ENCODE assay signal across 2 cellular contexts in genomic region chr7:143177374-143178119, GRCh38.
TF ChIP-seq lines count a peak whose summit lies in the region.

No MANE protein-coding gene starts in this region.

TF ChIP-seq in GM23338, 12 proteins besides CTCF, POLR2A, EP300 and RAD21:
- TF ChIP-seq ZNF462 (CRISPR knock-in tag; IDR thresholded peaks at IDR 0.05) (no peak), EZH2phosphoT487 (IDR thresholded peaks at IDR 0.05; ENCODE audit: unreplicated experiment) (no peak), ETS1 (IDR thresholded peaks at IDR 0.05) (no peak), ZNF331 (CRISPR knock-in tag; IDR thresholded peaks at IDR 0.05; ENCODE audit: low read depth) (no peak), REST (IDR thresholded peaks at IDR 0.05; ENCODE audit: unreplicated experiment) (no peak), NANOG (IDR thresholded peaks at IDR 0.05; ENCODE audit: borderline replicate concordance) (no peak), EZH2 (IDR thresholded peaks at IDR 0.05; ENCODE audit: low read depth, unreplicated experiment) (no peak), ZNF114 (CRISPR knock-in tag; IDR thresholded peaks at IDR 0.05) (no peak), STAT1 (IDR thresholded peaks at IDR 0.05; ENCODE audit: unreplicated experiment) (no peak), POLR2AphosphoS5 (IDR thresholded peaks at IDR 0.05; ENCODE audit: low read depth) (no peak), JUNB (IDR thresholded peaks at IDR 0.05; ENCODE audit: unreplicated experiment) (no peak)

TF ChIP-seq in H1, 55 proteins besides CTCF, POLR2A, EP300 and RAD21:
- TF ChIP-seq RXRA (IDR thresholded peaks at IDR 0.05; ENCODE audit: insufficient read depth, low read depth, low read length) (no peak), RFX5 (IDR thresholded peaks at IDR 0.05; ENCODE audit: borderline replicate concordance, low read depth, low read length) (no peak), SP2 (IDR thresholded peaks at IDR 0.05; ENCODE audit: low read length) (no peak), JUN (IDR thresholded peaks at IDR 0.05; ENCODE audit: low read depth, low read length) (no peak), ZNF274 (IDR thresholded peaks at IDR 0.05; ENCODE audit: borderline replicate concordance, extremely low read depth, low read length) (no peak), MAFK (IDR thresholded peaks at IDR 0.05; ENCODE audit: low read depth, low read length) (no peak), ASH2L (IDR thresholded peaks at IDR 0.05; ENCODE audit: low read length) (no peak), SAP30 (IDR thresholded peaks at IDR 0.05; ENCODE audit: insufficient read depth, insufficient replicate concordance, low read length) (no peak), MAX (IDR thresholded peaks at IDR 0.05) (no peak), NANOG (IDR thresholded peaks at IDR 0.05; ENCODE audit: insufficient read depth, low read depth, low read length, poor library complexity, severe bottlenecking) (no peak), TCF12 (IDR thresholded peaks at IDR 0.05; ENCODE audit: low read depth, low read length) (no peak), SP1 (IDR thresholded peaks at IDR 0.05; ENCODE audit: low read depth, low read length) (no peak), GTF2F1 (IDR thresholded peaks at IDR 0.05; ENCODE audit: borderline replicate concordance, low read depth, low read length) (no peak), TAF1 (IDR thresholded peaks at IDR 0.05; ENCODE audit: low read depth, low read length) (no peak)
TF ChIP-seq in H1: peak in this region for 0.
